Comparison of ENCODE assay signal across 8 cellular contexts in genomic region chr11:73760066-73760679, GRCh38. TPM values are rescaled to one million over a fixed set of nuclear protein-coding genes. Genes with fewer than 3 reads are reported as not detected.
A peak's percentile ranks its signal among the peaks of the same experiment; 100 is the strongest.
DNase-seq lines count a peak whose midpoint lies in the region; ATAC-seq and TF ChIP-seq lines count a peak whose summit lies in the region.

No MANE protein-coding gene starts in this region.

- H3K9me3 ChIP-seq in DND-41 (ENCODE audit: insufficient read depth, low read length, severe bottlenecking) (no peaks in the 10 kb centered on the region), MM.1S (replicated peaks; ENCODE audit: insufficient read depth, low read length) (no peaks in the 10 kb centered on the region)

- H3K27me3 ChIP-seq in DND-41 (ENCODE audit: insufficient read depth, low read length, poor library complexity) (no peaks in the 10 kb centered on the region), MM.1S (replicated peaks; ENCODE audit: insufficient read depth, low read length) (no peaks in the 10 kb centered on the region)

- H2AFZ ChIP-seq in DND-41 (ENCODE audit: low read depth, low read length) (peak overlapping the region; percentile 72), MM.1S (ENCODE audit: low read length) (peak overlapping the region; percentile 70)

- H3K4me1 Mint-ChIP-seq in activated naive CD8-positive, alpha-beta T cell treated with anti-CD3 and anti-CD28 coated beads, Interleukin-2, amount 50 U/mL, for 24 hours, result peaks cover 30% of the 10 kb centered on the region

- H3K4me2 ChIP-seq in DND-41 (ENCODE audit: insufficient read depth, low read length) (peak overlapping the region; percentile 79), MM.1S (ENCODE audit: low read depth, low read length) (peak overlapping the region; percentile 72)

- no peak for TF ChIP-seq CTCF in DND-41 (IDR thresholded peaks at IDR 0.05; ENCODE audit: borderline replicate concordance, extremely low read depth, low read length, poor library complexity, severe bottlenecking)
- TF ChIP-seq CTCF in MM.1S (IDR thresholded peaks at IDR 0.05; ENCODE audit: low read length), result no peak

- H4K20me1 ChIP-seq in DND-41 (ENCODE audit: insufficient read depth, low read length) (peaks cover 19% of the 10 kb centered on the region; the same call in 1 of the 2 replicates), MM.1S (ENCODE audit: insufficient read depth, low read length) (no peaks in the 10 kb centered on the region)

- H3K36me3 ChIP-seq in DND-41 (ENCODE audit: insufficient read depth, low read length), result no peaks in the 10 kb centered on the region; the same call in 1 of the 2 replicates
- no peaks in the 10 kb centered on the region for H3K36me3 ChIP-seq in MM.1S (replicated peaks; ENCODE audit: insufficient read depth, low read length)

- H3K4me1 ChIP-seq in DND-41 (ENCODE audit: insufficient read depth, low read length) (peaks cover 29% of the 10 kb centered on the region), MM.1S (ENCODE audit: low read length) (peaks cover 13% of the 10 kb centered on the region; the same call in 1 of the 2 replicates)

- peak overlapping the region; percentile 93 for H3K27ac Mint-ChIP-seq in activated naive CD8-positive, alpha-beta T cell treated with anti-CD3 and anti-CD28 coated beads, Interleukin-2, amount 50 U/mL, for 24 hours

- H3K79me2 ChIP-seq in DND-41 (ENCODE audit: insufficient read depth, low read length) (peaks cover 56% of the 10 kb centered on the region), MM.1S (ENCODE audit: low read length) (peaks cover 53% of the 10 kb centered on the region)

- H3K9ac ChIP-seq in DND-41 (ENCODE audit: low read depth, low read length), result peak overlapping the region; percentile 80
- H3K9ac ChIP-seq in MM.1S (ENCODE audit: low read length), result peak overlapping the region; percentile 83

- peaks cover 3% of the 10 kb centered on the region; the same call in 1 of the 2 replicates for H3F3A ChIP-seq in MM.1S (ENCODE audit: insufficient read depth, low read length)

- H3K4me3 ChIP-seq in DND-41 (ENCODE audit: low read depth in 1 of 2, low read length in 2 of 2) (peak overlapping the region; percentile 89 to 93), MM.1S (ENCODE audit: low read length) (peak overlapping the region; percentile 95)

- H3K27ac ChIP-seq in DND-41 (ENCODE audit: low read length) (peak overlapping the region; percentile 71), MM.1S (ENCODE audit: low read length) (peak overlapping the region; percentile 72; the same call in 1 of the 2 replicates)

- H3K36me3 Mint-ChIP-seq in activated naive CD8-positive, alpha-beta T cell treated with anti-CD3 and anti-CD28 coated beads, Interleukin-2, amount 50 U/mL, for 24 hours (ENCODE audit: low read depth), result peaks cover 5% of the 10 kb centered on the region

- no peaks in the 10 kb centered on the region for H3K9me2 ChIP-seq in MM.1S (replicated peaks; ENCODE audit: insufficient read depth, low read length)

- intact Hi-C loops in left cardiac atrium (cut with DNase I), result no loop called here

- peak; percentile 16 for DNase-seq in DND-41
- no peak for DNase-seq in MM.1S
- DNase-seq in activated naive CD8-positive, alpha-beta T cell treated with anti-CD3 and anti-CD28 coated beads, Interleukin-2, amount 50 U/mL, for 24 hours, result no peak
- DNase-seq in left cardiac atrium, result peak; percentile 63
- DNase-seq in pons (ENCODE audit: low spot score), result peak; percentile 25
- DNase-seq in effector CD4-positive, alpha-beta T cell, result no peak

- H3K27me3 Mint-ChIP-seq in activated naive CD8-positive, alpha-beta T cell treated with anti-CD3 and anti-CD28 coated beads, Interleukin-2, amount 50 U/mL, for 24 hours, result no peaks in the 10 kb centered on the region

- H3K9me3 Mint-ChIP-seq in activated naive CD8-positive, alpha-beta T cell treated with anti-CD3 and anti-CD28 coated beads, Interleukin-2, amount 50 U/mL, for 24 hours, result no peaks in the 10 kb centered on the region

- ATAC-seq in DND-41 (ENCODE audit: insufficient read depth, low read depth) (no peak), GM21737 (IDR thresholded peaks at IDR 0.05; ENCODE audit: unreplicated experiment) (peak; percentile 12), left cardiac atrium (peak; percentile 6 to 41), GM21529 (IDR thresholded peaks at IDR 0.05; ENCODE audit: unreplicated experiment) (no peak)
- no peak for ATAC-seq in activated naive CD8-positive, alpha-beta T cell treated with anti-CD3 and anti-CD28 coated beads, Interleukin-2, amount 50 U/mL, for 24 hours

- peak overlapping the region; percentile 95 for H3K4me3 Mint-ChIP-seq in activated naive CD8-positive, alpha-beta T cell treated with anti-CD3 and anti-CD28 coated beads, Interleukin-2, amount 50 U/mL, for 24 hours

RNA-seq across cellular contexts. Expression of gene RAB6A, which starts 0.7 kb away (rescaled TPM):
- total RNA-seq in left cardiac atrium, result 100 to 1,000 TPM; 100 to 134 TPM

RNA-seq across cellular contexts. Expression of gene MRPL48, which starts 27.5 kb away (rescaled TPM):
- 10 to 100 TPM; 33.4 to 37.3 TPM for total RNA-seq in left cardiac atrium

Comparison
In these comparisons a context has a peak if more than half of its experiments do, and no peak if none do; other contexts are left out.
1. ATAC-seq: peak in GM21737 (single experiment) and left cardiac atrium (2 of 2); none in DND-41 (single experiment), activated naive CD8-positive, alpha-beta T cell treated with anti-CD3 and anti-CD28 coated beads, Interleukin-2, amount 50 U/mL, for 24 hours (single experiment) and GM21529 (single experiment).
2. DNase-seq: peak in DND-41 (single experiment), left cardiac atrium (single experiment) and pons (single experiment); none in MM.1S (single experiment), activated naive CD8-positive, alpha-beta T cell treated with anti-CD3 and anti-CD28 coated beads, Interleukin-2, amount 50 U/mL, for 24 hours (single experiment) and effector CD4-positive, alpha-beta T cell (single experiment).